Comparison of ENCODE assay signal across 26 cellular contexts in genomic region chr9:37405350-37405749, GRCh38. TPM values are rescaled to one million over a fixed set of nuclear protein-coding genes. Genes with fewer than 3 reads are reported as not detected.
A peak's percentile ranks its signal among the peaks of the same experiment; 100 is the strongest.
DNase-seq lines count a peak whose midpoint lies in the region; ATAC-seq, FAIRE-seq and TF ChIP-seq lines count a peak whose summit lies in the region.
"Had no signal": no experiment of that assay in that cellular context is flagged by ENCODE, and none has a peak within 500 bp of the region (broad histone marks: within the 10 kb centered on the region; RNA-seq: fewer than 3 reads in every experiment).

No MANE protein-coding gene starts in this region.

- H3K4me1 Mint-ChIP-seq in IgD-negative memory B cell (peaks cover 30 to 47% (median 36%) of the 10 kb centered on the region in 3 donors), astrocyte (ENCODE audit: low read depth, unreplicated experiment) (peaks cover 3% of the 10 kb centered on the region)
- H3K4me1 Mint-ChIP-seq in stimulated activated naive B cell treated with anti-CD40 and anti-IgM and Interleukin-4, amounts not matched to agents 10 μg/mL and 1 μg/mL and 100 μg/mL, for 72 hours = peaks cover 54 to 93% of the 10 kb centered on the region in 2 donors
- H3K4me1 Mint-ChIP-seq: nephron had no signal

- no peaks in the 10 kb centered on the region for H3K79me2 ChIP-seq in astrocyte (ENCODE audit: insufficient read depth, low read length)

- peaks cover 6% of the 10 kb centered on the region for H3K27me3 ChIP-seq in astrocyte (ENCODE audit: insufficient read depth, low read length)
- H3K27me3 ChIP-seq: gastroesophageal sphincter, ovary, spleen, upper lobe of left lung had no signal

- no peaks in the 10 kb centered on the region for H4K20me1 ChIP-seq in astrocyte (ENCODE audit: insufficient read depth, low read length)

- no peak overlapping the region for H3K4me3 ChIP-seq in astrocyte (ENCODE audit: insufficient read depth, low read depth, low read length)
- H3K4me3 ChIP-seq: gastroesophageal sphincter, K562, mucosa of descending colon, ovary, spleen, upper lobe of left lung had no signal

- no peak overlapping the region for H3K9ac ChIP-seq in astrocyte (ENCODE audit: low read length)

- TF ChIP-seq CTCF in astrocyte (IDR thresholded peaks at IDR 0.05; ENCODE audit: insufficient read depth, low read depth, low read length) = no peak

- H3K9me3 Mint-ChIP-seq in IgD-negative memory B cell (no peaks in the 10 kb centered on the region), astrocyte (ENCODE audit: unreplicated experiment) (no peaks in the 10 kb centered on the region)
- H3K9me3 Mint-ChIP-seq in stimulated activated naive B cell treated with anti-CD40 and anti-IgM and Interleukin-4, amounts not matched to agents 10 μg/mL and 1 μg/mL and 100 μg/mL, for 72 hours = peaks cover 0 to 7% of the 10 kb centered on the region in 2 donors
- H3K9me3 Mint-ChIP-seq: activated naive CD4-positive, alpha-beta T cell treated with anti-CD3 and anti-CD28 coated beads for 36 hours; nephron had no signal

- no peak overlapping the region for H3K4me2 ChIP-seq in astrocyte (ENCODE audit: low read length)

- no peaks in the 10 kb centered on the region for H3K9me3 ChIP-seq in astrocyte (ENCODE audit: insufficient read depth, low read depth, low read length)
- H3K9me3 ChIP-seq: gastroesophageal sphincter, mucosa of descending colon, ovary, spleen, upper lobe of left lung had no signal

- H3K4me1 ChIP-seq in astrocyte (ENCODE audit: insufficient read depth, low read length) = no peaks in the 10 kb centered on the region
- H3K4me1 ChIP-seq: gastroesophageal sphincter, upper lobe of left lung had no signal

- DNase-seq in astrocyte (ENCODE audit: low read depth) (peak; percentile 15), left cardiac atrium (no peak), HCEC 1CT (no peak)
- no peak for DNase-seq in stimulated activated naive B cell treated with anti-CD40 and anti-IgM and Interleukin-4, amounts not matched to agents 10 μg/mL and 1 μg/mL and 100 μg/mL, for 72 hours
- DNase-seq: activated CD4-positive, alpha-beta T cell treated with anti-CD3 and anti-CD28 coated beads, Interleukin-2, amount 50 U/mL, for 4 hours; activated naive CD4-positive, alpha-beta T cell treated with anti-CD3 and anti-CD28 coated beads for 36 hours; C1 segment of cervical spinal cord; Calu3; central memory CD4-positive, alpha-beta T cell; dermis blood vessel endothelial cell; H7; mucosa of descending colon; NCI-H1105; NCI-H2081; NCI-H345; ovary; RPMI8226; spleen; upper lobe of left lung had no signal

- H3K27me3 Mint-ChIP-seq in IgD-negative memory B cell (peaks cover 16% of the 10 kb centered on the region), astrocyte (ENCODE audit: low read depth, unreplicated experiment) (peaks cover 4% of the 10 kb centered on the region)
- no peaks in the 10 kb centered on the region for H3K27me3 Mint-ChIP-seq in stimulated activated naive B cell treated with anti-CD40 and anti-IgM and Interleukin-4, amounts not matched to agents 10 μg/mL and 1 μg/mL and 100 μg/mL, for 72 hours

- H3K4me3 Mint-ChIP-seq in IgD-negative memory B cell (no peak overlapping the region), astrocyte (ENCODE audit: unreplicated experiment) (no peak overlapping the region)
- H3K4me3 Mint-ChIP-seq in stimulated activated naive B cell treated with anti-CD40 and anti-IgM and Interleukin-4, amounts not matched to agents 10 μg/mL and 1 μg/mL and 100 μg/mL, for 72 hours = peak overlapping the region; percentile 3 to 27
- H3K4me3 Mint-ChIP-seq: activated naive CD4-positive, alpha-beta T cell treated with anti-CD3 and anti-CD28 coated beads for 36 hours; nephron had no signal

- intact Hi-C loops in left cardiac atrium (cut with DNase I) = no loop called here

- H3K36me3 Mint-ChIP-seq in IgD-negative memory B cell (no peaks in the 10 kb centered on the region), astrocyte (ENCODE audit: low read depth, unreplicated experiment) (no peaks in the 10 kb centered on the region)
- peaks cover 9 to 28% of the 10 kb centered on the region in 2 donors for H3K36me3 Mint-ChIP-seq in stimulated activated naive B cell treated with anti-CD40 and anti-IgM and Interleukin-4, amounts not matched to agents 10 μg/mL and 1 μg/mL and 100 μg/mL, for 72 hours

- peak overlapping the region in 2 of 3 donors; percentile 1 to 41 for H3K27ac Mint-ChIP-seq in IgD-negative memory B cell
- no peak overlapping the region for H3K27ac Mint-ChIP-seq in astrocyte (ENCODE audit: unreplicated experiment)
- H3K27ac Mint-ChIP-seq in stimulated activated naive B cell treated with anti-CD40 and anti-IgM and Interleukin-4, amounts not matched to agents 10 μg/mL and 1 μg/mL and 100 μg/mL, for 72 hours = peak overlapping the region; percentile 98
- H3K27ac Mint-ChIP-seq: activated naive CD4-positive, alpha-beta T cell treated with anti-CD3 and anti-CD28 coated beads for 36 hours had no signal

- ATAC-seq in left cardiac atrium (peak; percentile 85 to 89), GM21786 (IDR thresholded peaks at IDR 0.05; ENCODE audit: unreplicated experiment) (no peak), HG03097 (IDR thresholded peaks at IDR 0.05; ENCODE audit: low FRiP score, unreplicated experiment) (no peak)
- no peak for ATAC-seq in stimulated activated naive B cell treated with anti-CD40 and anti-IgM and Interleukin-4, amounts not matched to agents 10 μg/mL and 1 μg/mL and 100 μg/mL, for 72 hours (replicated peaks)
- ATAC-seq: gastroesophageal sphincter, K562, mucosa of descending colon had no signal

- H2AFZ ChIP-seq in astrocyte (ENCODE audit: low read depth, low read length) = no peak overlapping the region

- H3K36me3 ChIP-seq in astrocyte (ENCODE audit: insufficient read depth, low read length) = no peaks in the 10 kb centered on the region
- H3K36me3 ChIP-seq: gastroesophageal sphincter, ovary, spleen, upper lobe of left lung had no signal

- no peak for FAIRE-seq in astrocyte (lab: Jason Lieb, UNC)
- FAIRE-seq: endometrium, K562 had no signal

- no peak overlapping the region for H3K27ac ChIP-seq in astrocyte (ENCODE audit: low read depth, low read length)
- H3K27ac ChIP-seq: gastroesophageal sphincter, ovary, spleen, upper lobe of left lung had no signal

RNA-seq across cellular contexts. Expression of gene GRHPR, which starts 17.1 kb away (rescaled TPM):
- polyA plus RNA-seq in IgD-negative memory B cell = 84.6 TPM
- total RNA-seq in astrocyte (82.1 and 88.1 TPM in 2 replicates), left cardiac atrium (100 to 1,000 TPM in 1 of 2 donors, 10 to 100 TPM in 1; 86.6 to 109 TPM)

RNA-seq across cellular contexts. Expression of gene ZBTB5, which starts 59.9 kb away (rescaled TPM):
- polyA plus RNA-seq in IgD-negative memory B cell = 1.1 TPM
- total RNA-seq in astrocyte (11.3 and 12.3 TPM in 2 replicates), left cardiac atrium (1 to 10 TPM; 5.4 to 7.8 TPM)

Comparison
In these comparisons a context has a peak if more than half of its experiments do, and no peak if none do; other contexts are left out.
1. H3K4me3 Mint-ChIP-seq: peak in stimulated activated naive B cell treated with anti-CD40 and anti-IgM and Interleukin-4, amounts not matched to agents 10 μg/mL and 1 μg/mL and 100 μg/mL, for 72 hours (2 of 2); none in IgD-negative memory B cell (0 of 4) and astrocyte (single experiment).
2. ATAC-seq: peak in left cardiac atrium (2 of 2); none in stimulated activated naive B cell treated with anti-CD40 and anti-IgM and Interleukin-4, amounts not matched to agents 10 μg/mL and 1 μg/mL and 100 μg/mL, for 72 hours (0 of 2), GM21786 (single experiment) and HG03097 (single experiment).